ENCODE assay signal across 1 cellular context in genomic region chr12:56221233-56221756, GRCh38.
TF ChIP-seq lines count a peak whose summit lies in the region.

No MANE protein-coding gene starts in this region.

TF ChIP-seq in H1, 55 proteins besides CTCF, POLR2A, EP300 and RAD21:
- no peak for TF ChIP-seq TAF7 (optimal IDR thresholded peaks at IDR 0.05; ENCODE audit: borderline replicate concordance, low read depth, low read length)
- no peak for TF ChIP-seq ATF3 (IDR thresholded peaks at IDR 0.05; ENCODE audit: insufficient read depth, low read depth, low read length)
- no peak for TF ChIP-seq RFX5 (IDR thresholded peaks at IDR 0.05; ENCODE audit: borderline replicate concordance, low read depth, low read length)
- TF ChIP-seq SAP30 (IDR thresholded peaks at IDR 0.05; ENCODE audit: insufficient read depth, insufficient replicate concordance, low read length): no peak
- TF ChIP-seq SRF (IDR thresholded peaks at IDR 0.05; ENCODE audit: low read depth, low read length): no peak
- TF ChIP-seq KDM5A (IDR thresholded peaks at IDR 0.05; ENCODE audit: low read length): no peak
- no peak for TF ChIP-seq EZH2 (IDR thresholded peaks at IDR 0.05; ENCODE audit: low read depth, low read length, severe bottlenecking)
- TF ChIP-seq JUN (IDR thresholded peaks at IDR 0.05; ENCODE audit: low read depth, low read length): no peak
- peak; percentile 74; the same call in 1 of the 2 replicates for TF ChIP-seq TEAD4 (IDR thresholded peaks at IDR 0.05; ENCODE audit: low read depth, low read length)
- TF ChIP-seq USF2 (IDR thresholded peaks at IDR 0.05; ENCODE audit: low read length): no peak
- no peak for TF ChIP-seq EGR1 (IDR thresholded peaks at IDR 0.05; ENCODE audit: borderline replicate concordance, low read depth, low read length)
- TF ChIP-seq BCL11A (IDR thresholded peaks at IDR 0.05; ENCODE audit: low read depth in 2 of 2, low read length in 2 of 2): no peak
- TF ChIP-seq SIN3A (conservative IDR thresholded peaks at IDR 0.05 in 1 of 2, IDR thresholded peaks at IDR 0.05 in 1 of 2; ENCODE audit: low read depth in 1 of 2, low read length in 2 of 2): peak in 1 of 2 experiments; percentile 23; a peak in 1 of 4 replicates
TF ChIP-seq in H1: peak in this region for 2.
